15 cellular contexts compared by ENCODE assay signal in genomic region chr9:136190237-136190601, GRCh38. TPM values are rescaled to one million over a fixed set of nuclear protein-coding genes. Genes with fewer than 3 reads are reported as not detected.
A peak's percentile ranks its signal among the peaks of the same experiment; 100 is the strongest.
DNase-seq lines count a peak whose midpoint lies in the region; TF ChIP-seq lines count a peak whose summit lies in the region.
"Had no signal": no experiment of that assay in that cellular context is flagged by ENCODE, and none has a peak within 500 bp of the region (broad histone marks: within the 10 kb centered on the region; RNA-seq: fewer than 3 reads in every experiment).

No MANE protein-coding gene starts in this region.

- H3K9me3 ChIP-seq in BLaER1 treated with 17β-estradiol and CSF1 and Interleukin-3, amounts not matched to agents 10 nM and 100 nM (replicated peaks in 1 of 11) = peaks cover 0 to 7% (median 0%) of the 10 kb centered on the region in 11 experiments; a peak in 12 of 22 replicates
- H3K9me3 ChIP-seq in WERI-Rb-1 (ENCODE audit: severe bottlenecking) (no peaks in the 10 kb centered on the region), right atrium auricular region (no peaks in the 10 kb centered on the region)

- H3K4me1 Mint-ChIP-seq in glutamatergic neuron (ENCODE audit: low read depth, unreplicated experiment) = peaks cover 3% of the 10 kb centered on the region

- H3K4me1 ChIP-seq in BLaER1 treated with 17β-estradiol and CSF1 and Interleukin-3, amounts not matched to agents 10 nM and 100 nM = peaks cover 32 to 70% (median 50%) of the 10 kb centered on the region in 10 experiments
- H3K4me1 ChIP-seq in right atrium auricular region = peaks cover 0 to 17% of the 10 kb centered on the region in 2 donors

- H3K4me3 ChIP-seq in BLaER1 treated with 17β-estradiol and CSF1 and Interleukin-3, amounts not matched to agents 10 nM and 100 nM = peak overlapping the region in 3 of 10 experiments; percentile 5 to 44 (median 38); a peak in 4 of 20 replicates
- H3K4me3 ChIP-seq in WERI-Rb-1 (ENCODE audit: low read depth, low read length) = peak overlapping the region; percentile 44
- H3K4me3 ChIP-seq in right atrium auricular region = no peak overlapping the region

- peaks cover 5% of the 10 kb centered on the region for H3K9me3 Mint-ChIP-seq in glutamatergic neuron (ENCODE audit: unreplicated experiment)
- H3K9me3 Mint-ChIP-seq: CD4-positive, alpha-beta T cell; H9 had no signal

- peaks cover 55 to 96% (median 68%) of the 10 kb centered on the region in 11 experiments for H3K27me3 ChIP-seq in BLaER1 treated with 17β-estradiol and CSF1 and Interleukin-3, amounts not matched to agents 10 nM and 100 nM
- H3K27me3 ChIP-seq in WERI-Rb-1 (ENCODE audit: insufficient read depth, low read depth, severe bottlenecking) (no peaks in the 10 kb centered on the region), right atrium auricular region (peaks cover 5 to 30% of the 10 kb centered on the region in 2 donors)

- no peaks in the 10 kb centered on the region for H3K36me3 ChIP-seq in BLaER1 treated with 17β-estradiol and CSF1 and Interleukin-3, amounts not matched to agents 10 nM and 100 nM
- peaks cover 11% of the 10 kb centered on the region for H3K36me3 ChIP-seq in WERI-Rb-1
- H3K36me3 ChIP-seq in right atrium auricular region = no peaks in the 10 kb centered on the region

- H3K4me2 ChIP-seq in BLaER1 treated with 17β-estradiol and CSF1 and Interleukin-3, amounts not matched to agents 10 nM and 100 nM = peak overlapping the region; percentile 43 to 98 (median 85); a peak in 21 of 22 replicates

- DNase-seq in WERI-Rb-1 (no peak), glutamatergic neuron (peak; percentile 10), foreskin melanocyte (no peak), NCI-H524 (lab: John Stamatoyannopoulos, UW) (no peak), right atrium auricular region (ENCODE audit: low spot score) (no peak)
- DNase-seq: Calu3; CD4-positive, alpha-beta T cell; GF-D8; GOT3; H9 had no signal

- H3K36me3 Mint-ChIP-seq in glutamatergic neuron (ENCODE audit: unreplicated experiment) = no peaks in the 10 kb centered on the region

- H3K27ac Mint-ChIP-seq in glutamatergic neuron (ENCODE audit: unreplicated experiment) = no peak overlapping the region
- H3K27ac Mint-ChIP-seq: B cell; CD4-positive, alpha-beta T cell; H9 had no signal

- no peak overlapping the region for H3K27ac ChIP-seq in BLaER1 treated with 17β-estradiol and CSF1 and Interleukin-3, amounts not matched to agents 10 nM and 100 nM
- H3K27ac ChIP-seq in WERI-Rb-1 (peak overlapping the region; percentile 100), right atrium auricular region (no peak overlapping the region)
- H3K27ac ChIP-seq: C4-2B had no signal

- no peak overlapping the region for H3K4me3 Mint-ChIP-seq in glutamatergic neuron (ENCODE audit: unreplicated experiment)
- H3K4me3 Mint-ChIP-seq: B cell; CD4-positive, alpha-beta T cell; H9 had no signal

- TF ChIP-seq CTCF in WERI-Rb-1 (IDR thresholded peaks at IDR 0.05; ENCODE audit: low read depth, low read length) (no peak), glutamatergic neuron (IDR thresholded peaks at IDR 0.05; ENCODE audit: partially characterized antibody, unreplicated experiment) (no peak), right atrium auricular region (IDR thresholded peaks at IDR 0.05) (no peak)

- H4K20me1 ChIP-seq in BLaER1 treated with 17β-estradiol and CSF1 and Interleukin-3, amounts not matched to agents 10 nM and 100 nM = peaks cover 0 to 62% (median 31%) of the 10 kb centered on the region in 11 experiments; a peak in 16 of 22 replicates

- peak overlapping the region in 4 of 11 experiments; percentile 44 to 50 (median 48); a peak in 4 of 22 replicates for H3K9ac ChIP-seq in BLaER1 treated with 17β-estradiol and CSF1 and Interleukin-3, amounts not matched to agents 10 nM and 100 nM

- H3K27me3 Mint-ChIP-seq in glutamatergic neuron (ENCODE audit: unreplicated experiment) = peaks cover 4% of the 10 kb centered on the region

RNA-seq across cellular contexts. Expression of gene LHX3, which starts 14.7 kb away (rescaled TPM):
- total RNA-seq in glutamatergic neuron (ENCODE audit: unreplicated experiment) = 0.81 TPM
- under 1 TPM in 1 of 2 donors, not detected in 1; 0.16 TPM for total RNA-seq in right atrium auricular region
- total RNA-seq: A172, Calu3, H9, HT-29 had no signal

RNA-seq across cellular contexts. Expression of gene QSOX2, which starts 55.4 kb away (rescaled TPM):
- total RNA-seq in glutamatergic neuron (ENCODE audit: unreplicated experiment) (21.2 TPM), right atrium auricular region (1 to 10 TPM; 3.2 to 6.3 TPM)
